8 cellular contexts compared by ENCODE assay signal in the genomic region with DNA sequence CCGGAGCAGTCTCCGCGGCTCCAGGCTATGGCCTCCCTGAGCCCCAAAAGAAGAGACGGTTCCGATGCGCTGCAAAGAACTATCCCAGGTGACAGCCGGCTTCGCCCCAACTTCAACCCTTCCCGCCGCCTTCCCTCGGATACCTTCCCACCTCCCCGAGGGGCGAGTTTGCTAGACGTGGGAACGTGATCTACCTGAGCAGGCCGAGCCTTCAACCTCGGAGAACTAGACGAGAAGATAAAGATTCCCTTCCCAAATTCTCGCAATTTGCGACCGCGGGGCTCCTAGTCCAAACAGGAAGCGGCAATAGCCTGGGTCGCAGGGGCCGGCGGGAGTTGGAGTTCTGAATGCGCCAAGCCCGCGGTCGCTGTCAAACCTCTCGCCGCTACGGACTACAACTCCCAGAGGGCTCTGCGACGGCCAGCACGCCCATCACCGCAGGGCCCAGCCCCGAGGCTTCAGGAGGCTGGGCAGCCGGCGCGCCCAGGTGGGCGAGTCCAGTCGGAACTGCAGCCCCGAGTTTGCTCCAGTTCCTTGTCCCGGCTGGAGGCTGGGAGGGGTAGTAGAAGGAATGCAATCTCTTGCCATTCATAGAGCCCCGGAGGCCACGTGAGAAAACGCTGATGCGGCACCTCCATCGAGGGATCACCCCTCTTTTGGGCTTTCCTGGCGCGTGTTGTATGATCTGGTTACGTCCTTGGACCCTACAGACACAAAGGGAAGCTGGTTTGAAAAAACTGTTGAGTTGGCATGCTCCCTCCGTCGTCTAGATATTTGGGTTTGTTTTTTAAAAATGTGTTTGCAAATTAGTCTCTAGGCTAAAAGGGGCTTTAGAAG. TPM values are rescaled to one million over a fixed set of nuclear protein-coding genes. Genes with fewer than 3 reads are reported as not detected.
DNase-seq lines count a peak whose midpoint lies in the region; ATAC-seq and TF ChIP-seq lines count a peak whose summit lies in the region.

TSS of gene SLC38A9 (minus strand) at position 302 of the 837 bp plus-strand sequence. CDS start 14,366 bp downstream, outside the sequence.

- H3K27ac ChIP-seq in prostate gland (peak within 1 kb of the TSS; percentile 12 to 62), urinary bladder (ENCODE audit: low read depth) (no peak within 1 kb of the TSS)

- H3K9me3 ChIP-seq in prostate gland, result no peaks in the 10 kb centered on the region

- ATAC-seq in HG02870 (IDR thresholded peaks at IDR 0.05; ENCODE audit: unreplicated experiment) (peak; percentile 99), left ventricle myocardium superior (peak; percentile 100)

- TF ChIP-seq POLR2A in prostate gland (IDR thresholded peaks at IDR 0.05), result peak; percentile 40

- H3K4me1 ChIP-seq in prostate gland (replicated peaks) (peaks cover 7% of the 10 kb centered on the region), urinary bladder (ENCODE audit: insufficient read depth) (no peaks in the 10 kb centered on the region)

- DNase-seq in GM13976 (ENCODE audit: low spot score), result peak; percentile 94
- DNase-seq in NCI-H146 treated with DMSO at 0.1 percent for 48 hours (lab: John Stamatoyannopoulos, UW; ENCODE audit: unreplicated experiment), result peak; percentile 89
- DNase-seq in amniotic stem cell (lab: John Stamatoyannopoulos, UW), result peak; percentile 90
- DNase-seq in left ventricle myocardium superior, result peak; percentile 97
- peak; percentile 94 for DNase-seq in prostate gland (ENCODE audit: low spot score)

- no peaks in the 10 kb centered on the region for H3K27me3 ChIP-seq in prostate gland (replicated peaks; ENCODE audit: insufficient read depth)

- TF ChIP-seq CTCF in GM13976 (IDR thresholded peaks at IDR 0.05; ENCODE audit: borderline replicate concordance, control extremely low read depth, extremely low read depth, insufficient read depth, missing control alignments) (no peak), prostate gland (IDR thresholded peaks at IDR 0.05) (peak in 2 of 4 experiments; percentile 12 to 19)

- intact Hi-C loops in T-helper 1 cell treated with Interleukin-12 subunit alpha and Interleukin-12 subunit beta and Interleukin-4 antibody, amounts not matched to agents 30 ng/mL and 1 ng/mL, for 36 hours (cut with micrococcal nuclease), result loop anchor here (1.0 to 5.0 kb wide), 13 partner anchors 51 to 1460 kb away; partner anchors contain the start of genes CDC20B, GPBP1, IL31RA and IL6ST
- intact Hi-C loops in left ventricle myocardium superior (cut with micrococcal nuclease) (no loop called here), prostate gland (cut with DNase I) (loop anchor here (5.0 to 10.0 kb wide), 2 partner anchors 273 to 490 kb away; no protein-coding TSS in a partner anchor)

- peak within 1 kb of the TSS; percentile 52 to 81 for H3K4me3 ChIP-seq in prostate gland
- H3K4me3 ChIP-seq in urinary bladder (ENCODE audit: low read depth, low read length), result peak within 1 kb of the TSS; percentile 57

- H3K36me3 ChIP-seq in prostate gland, result no peaks in the 10 kb centered on the region
- no peaks in the 10 kb centered on the region for H3K36me3 ChIP-seq in urinary bladder (ENCODE audit: insufficient read depth)

- 0% methylated on average over 55 of the region's 55 CpGs for WGBS in prostate gland
- WGBS in urinary bladder, result under 1% methylated on average over 55 of the region's 55 CpGs

- in situ Hi-C loops in GM13976 (cut with MboI; ENCODE audit: low sequenced_read_pairs, unreplicated experiment), result no loop called here

RNA-seq across cellular contexts. Expression of gene SLC38A9, which starts in this region (rescaled TPM):
- 37.1 and 40.6 TPM in 2 replicates for total RNA-seq in T-helper 1 cell treated with Interleukin-12 subunit alpha and Interleukin-12 subunit beta and Interleukin-4 antibody, amounts not matched to agents 30 ng/mL and 1 ng/mL, for 36 hours
- 5.7 TPM for total RNA-seq in left ventricle myocardium superior
- 10 to 100 TPM; 14.8 to 20.8 TPM for total RNA-seq in prostate gland
- total RNA-seq in urinary bladder, result 107 TPM
- polyA plus RNA-seq in urinary bladder, result 8.6 TPM
